In the genomic region with DNA sequence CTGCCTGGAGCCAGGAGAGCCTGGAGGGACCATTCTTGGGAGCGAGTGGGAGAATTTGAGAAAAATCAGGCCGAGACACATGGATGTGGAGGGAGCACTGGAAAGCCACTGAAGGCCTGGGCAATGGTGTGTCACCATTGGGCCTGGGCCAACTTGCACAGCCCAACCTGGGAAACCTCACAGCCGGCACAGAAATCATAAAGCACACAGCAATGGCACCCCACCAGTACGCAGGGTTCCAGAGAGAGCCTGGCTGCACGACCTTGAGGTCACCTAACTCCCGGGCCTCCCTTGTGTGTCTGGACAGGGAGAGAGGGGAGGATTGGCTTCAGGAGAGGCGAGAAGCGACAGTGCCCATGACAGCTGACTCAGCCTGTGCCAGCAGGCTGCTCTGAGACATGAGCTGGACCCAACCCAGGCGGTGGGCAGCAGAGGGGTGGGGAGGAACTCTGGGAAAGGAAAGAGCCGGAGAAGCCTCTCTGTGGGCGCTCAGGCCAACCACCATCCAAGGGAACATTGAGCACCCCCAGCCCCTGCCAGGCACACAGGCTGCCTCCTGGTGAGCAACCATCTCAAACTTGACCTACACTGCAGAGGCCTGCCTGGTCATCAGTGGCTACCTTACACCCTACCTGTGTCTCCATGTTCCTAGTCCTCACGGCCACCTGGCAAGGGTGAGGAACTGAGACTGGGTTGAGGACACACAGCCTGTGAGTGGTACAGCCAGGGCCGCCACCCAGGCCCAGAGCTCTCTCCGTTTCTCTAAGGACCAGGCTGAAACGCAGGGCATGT, we compare ENCODE assay signal across 8 cellular contexts. TPM values are rescaled to one million over a fixed set of nuclear protein-coding genes. Genes with fewer than 3 reads are reported as not detected.
A peak's percentile ranks its signal among the peaks of the same experiment; 100 is the strongest.
DNase-seq lines count a peak whose midpoint lies in the region; ATAC-seq and TF ChIP-seq lines count a peak whose summit lies in the region.
"Not testable (repeated sequence)": the region's sequence is repeated elsewhere in the genome, so short reads cannot be mapped to it uniquely, and the experiment has no call there.

No MANE protein-coding gene starts in this region.

- not testable (repeated sequence) for H3K27me3 Mint-ChIP-seq in T-helper 2 cell treated with Interferon-gamma antibody and Interleukin-4, amounts not matched to agents 5 μg/mL and 100 μg/mL, for 36 hours (ENCODE audit: low read depth)
- peaks cover 11% of the 10 kb centered on the region for H3K27me3 Mint-ChIP-seq in activated naive CD8-positive, alpha-beta T cell treated with anti-CD3 and anti-CD28 coated beads, Interleukin-2, amount 10 ng/mL, durations not matched to agents 7 days and 5 days

- not testable (repeated sequence) for H3K4me2 ChIP-seq in osteoblast (ENCODE audit: insufficient read depth, low read length)

- not testable (repeated sequence) for H3K27ac Mint-ChIP-seq in T-helper 2 cell treated with Interferon-gamma antibody and Interleukin-4, amounts not matched to agents 5 μg/mL and 100 μg/mL, for 36 hours; activated naive CD8-positive, alpha-beta T cell treated with anti-CD3 and anti-CD28 coated beads, Interleukin-2, amount 10 ng/mL, durations not matched to agents 7 days and 5 days

- H2AFZ ChIP-seq in osteoblast (ENCODE audit: low read length) = not testable (repeated sequence)

- H3K27me3 ChIP-seq in dorsolateral prefrontal cortex; right atrium auricular region; osteoblast (ENCODE audit: insufficient read depth, low read length); upper lobe of right lung: not testable (repeated sequence)

- ATAC-seq in activated naive CD8-positive, alpha-beta T cell treated with anti-CD3 and anti-CD28 coated beads, Interleukin-2, amount 10 ng/mL, durations not matched to agents 7 days and 5 days (ENCODE audit: low read depth); upper lobe of right lung: not testable (repeated sequence)

- H3K4me1 Mint-ChIP-seq in T-helper 2 cell treated with Interferon-gamma antibody and Interleukin-4, amounts not matched to agents 5 μg/mL and 100 μg/mL, for 36 hours (ENCODE audit: low read depth) = peaks cover 56% of the 10 kb centered on the region
- peaks cover 39% of the 10 kb centered on the region for H3K4me1 Mint-ChIP-seq in activated naive CD8-positive, alpha-beta T cell treated with anti-CD3 and anti-CD28 coated beads, Interleukin-2, amount 10 ng/mL, durations not matched to agents 7 days and 5 days

- POLR2A ChIA-PET in activated naive CD8-positive, alpha-beta T cell treated with anti-CD3 and anti-CD28 coated beads, Interleukin-2, amount 10 ng/mL, durations not matched to agents 7 days and 5 days (lab: Charles Lee) = not testable (repeated sequence)

- peaks cover 0 to 31% of the 10 kb centered on the region in 2 donors for H3K4me1 ChIP-seq in right atrium auricular region
- H3K4me1 ChIP-seq in osteoblast (ENCODE audit: insufficient read depth, low read length) = not testable (repeated sequence)
- H3K4me1 ChIP-seq in upper lobe of right lung = peaks cover 15% of the 10 kb centered on the region

- peak overlapping the region in 7 of 59 donors; percentile 9 to 90 (median 30) for H3K27ac ChIP-seq in dorsolateral prefrontal cortex
- peak overlapping the region; percentile 70 to 71 for H3K27ac ChIP-seq in right atrium auricular region
- H3K27ac ChIP-seq in osteoblast (ENCODE audit: low read depth, low read length); upper lobe of right lung: not testable (repeated sequence)

- intact Hi-C loops in dorsolateral prefrontal cortex (cut with DNase I) = loop anchor here (10.0 kb wide), 4 partner anchors 66 to 516 kb away; a partner anchor contains a TSS
- intact Hi-C loops in upper lobe of right lung (cut with DNase I) = not testable (repeated sequence)

- not testable (repeated sequence) for H3K9me3 ChIP-seq in right atrium auricular region; osteoblast (ENCODE audit: low read depth, low read length); upper lobe of right lung

- not testable (repeated sequence) for H3K9me3 Mint-ChIP-seq in T-helper 2 cell treated with Interferon-gamma antibody and Interleukin-4, amounts not matched to agents 5 μg/mL and 100 μg/mL, for 36 hours; activated naive CD8-positive, alpha-beta T cell treated with anti-CD3 and anti-CD28 coated beads, Interleukin-2, amount 10 ng/mL, durations not matched to agents 7 days and 5 days

- TF ChIP-seq CTCF in dorsolateral prefrontal cortex (IDR thresholded peaks at IDR 0.05 in 54 of 56, conservative IDR thresholded peaks at IDR 0.05 in 2 of 56; ENCODE audit: low read depth in 1 of 56, partially characterized antibody in 56 of 56); right atrium auricular region (IDR thresholded peaks at IDR 0.05); osteoblast (IDR thresholded peaks at IDR 0.05; ENCODE audit: extremely low read depth, low read depth, low read length); upper lobe of right lung (IDR thresholded peaks at IDR 0.05): not testable (repeated sequence)

- peaks cover 30% of the 10 kb centered on the region for H3K79me2 ChIP-seq in osteoblast (ENCODE audit: insufficient read depth, low read length)

- not testable (repeated sequence) for H3K36me3 ChIP-seq in right atrium auricular region; osteoblast (ENCODE audit: insufficient read depth, low read length); upper lobe of right lung

- H3K4me3 ChIP-seq in dorsolateral prefrontal cortex = peak overlapping the region in 3 of 59 donors; percentile 11 to 65 (median 12)
- not testable (repeated sequence) for H3K4me3 ChIP-seq in right atrium auricular region; osteoblast (ENCODE audit: insufficient read depth, low read length); upper lobe of right lung

- H3K36me3 Mint-ChIP-seq in T-helper 2 cell treated with Interferon-gamma antibody and Interleukin-4, amounts not matched to agents 5 μg/mL and 100 μg/mL, for 36 hours (ENCODE audit: low read depth) = peaks cover 25% of the 10 kb centered on the region
- peaks cover 11% of the 10 kb centered on the region for H3K36me3 Mint-ChIP-seq in activated naive CD8-positive, alpha-beta T cell treated with anti-CD3 and anti-CD28 coated beads, Interleukin-2, amount 10 ng/mL, durations not matched to agents 7 days and 5 days

- DNase-seq in DMS 273 treated with DMSO at 0.1 percent for 48 hours (lab: John Stamatoyannopoulos, UW) (peak; percentile 2), NCI-H1694 (lab: John Stamatoyannopoulos, UW) (peak; percentile 5), dorsolateral prefrontal cortex (peak in 7 of 10 donors; percentile 55 to 80 (median 69)), osteoblast (ENCODE audit: insufficient read length, low spot score, missing footprints) (peak; percentile 75), upper lobe of right lung (peak; percentile 59)
- not testable (repeated sequence) for DNase-seq in T-helper 2 cell treated with Interferon-gamma antibody and Interleukin-4, amounts not matched to agents 5 μg/mL and 100 μg/mL, for 36 hours (ENCODE audit: low spot score); activated naive CD8-positive, alpha-beta T cell treated with anti-CD3 and anti-CD28 coated beads, Interleukin-2, amount 10 ng/mL, durations not matched to agents 7 days and 5 days; right atrium auricular region (ENCODE audit: low spot score)

- not testable (repeated sequence) for H4K20me1 ChIP-seq in osteoblast (ENCODE audit: insufficient read depth, low read length)

- peak overlapping the region; percentile 89 for H3K4me3 Mint-ChIP-seq in T-helper 2 cell treated with Interferon-gamma antibody and Interleukin-4, amounts not matched to agents 5 μg/mL and 100 μg/mL, for 36 hours
- H3K4me3 Mint-ChIP-seq in activated naive CD8-positive, alpha-beta T cell treated with anti-CD3 and anti-CD28 coated beads, Interleukin-2, amount 10 ng/mL, durations not matched to agents 7 days and 5 days = peak overlapping the region; percentile 28

RNA-seq across cellular contexts. Expression of a gene that starts 3.0 kb away (rescaled TPM):
- 100 to 1,000 TPM; 371 to 410 TPM for total RNA-seq in activated naive CD8-positive, alpha-beta T cell treated with anti-CD3 and anti-CD28 coated beads, Interleukin-2, amount 10 ng/mL, durations not matched to agents 7 days and 5 days
- total RNA-seq in dorsolateral prefrontal cortex (100 to 1,000 TPM in 93 of 120 experiments, 10 to 100 TPM in 27; 37.5 to 341 (median 139) TPM), right atrium auricular region (10 to 100 TPM; 10.3 to 24.6 TPM), osteoblast (35.9 and 57.2 TPM in 2 replicates), upper lobe of right lung (56.0 TPM)
